11 cellular contexts compared by ENCODE assay signal in the genomic region with DNA sequence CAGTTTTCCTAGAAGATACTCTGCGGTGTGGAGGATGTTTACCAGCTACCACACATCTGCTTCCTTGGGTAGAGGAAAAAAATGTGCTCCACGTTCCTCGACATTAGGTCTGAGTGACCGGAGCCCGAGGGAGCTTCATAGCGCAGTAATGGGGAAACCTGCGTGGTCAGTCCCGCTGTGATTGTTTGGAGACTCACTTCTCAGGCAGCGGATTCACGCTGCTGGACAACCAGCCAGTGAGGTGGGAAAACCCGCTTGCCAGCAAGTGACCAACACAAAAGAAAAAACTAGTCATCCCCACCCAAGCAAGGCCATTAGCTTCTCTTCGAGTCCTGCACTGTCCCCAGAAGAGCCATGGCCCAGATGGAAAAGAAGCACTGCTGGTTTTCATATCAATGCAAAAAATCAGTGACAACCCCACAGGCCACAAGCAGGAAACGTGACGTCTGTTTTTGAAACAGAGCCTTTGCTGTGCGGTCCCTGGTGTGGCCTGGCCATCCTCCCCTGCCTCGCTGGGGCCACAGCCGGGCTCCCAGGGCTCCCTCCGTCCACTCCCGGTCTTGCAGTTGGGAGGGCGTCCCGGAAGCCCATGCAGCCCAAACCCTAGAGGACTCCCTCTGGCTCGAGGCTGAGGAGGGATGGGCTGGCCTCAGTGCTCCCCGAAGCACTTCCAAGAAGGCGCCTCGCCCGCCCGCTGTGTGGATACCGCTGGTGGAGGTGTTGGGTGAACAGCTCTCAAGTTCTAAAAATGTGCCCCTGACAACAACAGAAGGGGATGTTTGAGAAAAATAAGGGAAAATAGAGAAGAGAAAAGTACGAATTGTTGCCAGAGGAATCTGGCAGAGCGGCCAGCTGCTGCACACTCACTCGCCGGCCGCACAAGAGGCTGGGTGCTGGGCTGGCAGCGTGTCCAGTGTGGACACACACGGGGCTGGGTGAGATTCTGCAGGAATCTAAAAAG.
DNase-seq lines count a peak whose midpoint lies in the region; ATAC-seq and TF ChIP-seq lines count a peak whose summit lies in the region.
"Had no signal": no experiment of that assay in that cellular context is flagged by ENCODE, and none has a peak within 500 bp of the region (broad histone marks: within the 10 kb centered on the region; RNA-seq: fewer than 3 reads in every experiment).

No MANE protein-coding gene starts in this region.

- H3K79me2 ChIP-seq in mammary epithelial cell (ENCODE audit: insufficient read depth, low read length), result peaks cover 100% of the 10 kb centered on the region

- intact Hi-C loops in breast epithelium (cut with DNase I; ENCODE audit: low total_unique reads), result no loop called here
- intact Hi-C loops in mammary epithelial cell (cut with micrococcal nuclease), result no loop called here
- intact Hi-C loops in left cardiac atrium (cut with DNase I), result no loop called here
- intact Hi-C loops in prostate gland (cut with DNase I), result no loop called here
- intact Hi-C loops in vagina (cut with DNase I), result no loop called here

- WGBS in mammary epithelial cell (ENCODE audit: low coverage, missing lambda C conversion rate), result 91% methylated on average over 26 of the region's 35 CpGs
- 70% methylated on average over 35 of the region's 35 CpGs for WGBS in prostate gland

- H3K36me3 ChIP-seq in breast epithelium (no peaks in the 10 kb centered on the region), mammary epithelial cell (ENCODE audit: insufficient read depth, low read length) (peaks cover 9% of the 10 kb centered on the region), prostate gland (no peaks in the 10 kb centered on the region), vagina (no peaks in the 10 kb centered on the region)

- DNase-seq in breast epithelium (ENCODE audit: low spot score in 2 of 2), result no peak
- DNase-seq in mammary epithelial cell, result no peak
- DNase-seq in left cardiac atrium, result no peak
- no peak for DNase-seq in prostate gland (ENCODE audit: low spot score)
- DNase-seq in vagina (ENCODE audit: extremely low spot score in 2 of 2), result no peak
- DNase-seq in dedifferentiated amniotic fluid mesenchymal stem cell (ENCODE audit: extremely low spot score), result no peak
- DNase-seq: activated T-cell treated with anti-CD3 and anti-CD28 coated beads, Interleukin-2, amount 50 U/mL, for 4 hours; GF-D8; H7 had no signal

- no peak overlapping the region for H3K4me2 ChIP-seq in mammary epithelial cell (ENCODE audit: insufficient read depth, low read depth, low read length)

- H3K4me1 ChIP-seq in breast epithelium (peaks cover 20 to 32% of the 10 kb centered on the region in 2 donors), mammary epithelial cell (ENCODE audit: insufficient read depth, low read length) (no peaks in the 10 kb centered on the region), prostate gland (replicated peaks) (peaks cover 25% of the 10 kb centered on the region), vagina (peaks cover 72% of the 10 kb centered on the region)

- CTCF ChIA-PET in mammary epithelial cell (lab: Charles Lee; ENCODE audit: low non-redundant PET), result no interaction called here

- H2AFZ ChIP-seq in mammary epithelial cell (ENCODE audit: low read depth, low read length), result no peak overlapping the region

- no TSS peak for BruUV-seq in mammary epithelial cell (replicated peaks; lab: Mats Ljungman, UMichigan)

- H4K20me1 ChIP-seq in mammary epithelial cell (ENCODE audit: insufficient read depth, low read length), result no peaks in the 10 kb centered on the region

- dilution Hi-C loops in mammary epithelial cell (cut with HindIII; ENCODE audit: low sequenced_read_pairs), result no loop called here

- no peak for TF ChIP-seq POLR2A in breast epithelium (IDR thresholded peaks at IDR 0.05)
- no peak for TF ChIP-seq POLR2A in prostate gland (IDR thresholded peaks at IDR 0.05)
- TF ChIP-seq POLR2A in vagina (IDR thresholded peaks at IDR 0.05), result no peak

- in situ Hi-C loops in mammary epithelial cell (cut with MboI; ENCODE audit: low sequenced_read_pairs in 2 of 2), result no loop called here

- H3K9ac ChIP-seq in mammary epithelial cell (ENCODE audit: insufficient read depth, low read length), result no peak overlapping the region

- H3K27ac ChIP-seq in breast epithelium (peak overlapping the region; percentile 79 to 87), mammary epithelial cell (ENCODE audit: insufficient read depth, low read depth, low read length) (no peak overlapping the region), prostate gland (peak overlapping the region; percentile 61 to 62), vagina (peak overlapping the region; percentile 70)

- no peak for TF ChIP-seq CTCF in breast epithelium (IDR thresholded peaks at IDR 0.05)
- TF ChIP-seq CTCF in mammary epithelial cell (conservative IDR thresholded peaks at IDR 0.05 in 1 of 2, IDR thresholded peaks at IDR 0.05 in 1 of 2; ENCODE audit: extremely low read depth in 1 of 2, insufficient read depth in 1 of 2, low read depth in 1 of 2, low read length in 2 of 2), result no peak
- TF ChIP-seq CTCF in prostate gland (IDR thresholded peaks at IDR 0.05), result no peak
- no peak for TF ChIP-seq CTCF in vagina (IDR thresholded peaks at IDR 0.05)

- peak; percentile 37 to 57 for ATAC-seq in left cardiac atrium
- ATAC-seq in activated CD4-positive, CD25-positive, alpha-beta regulatory T cell treated with anti-CD3 and anti-CD28 coated beads, Interleukin-2, amount 50 U/mL, for 24 hours, result no peak
- ATAC-seq in GM21723 (IDR thresholded peaks at IDR 0.05; ENCODE audit: unreplicated experiment), result no peak
- ATAC-seq: activated T-cell treated with anti-CD3 and anti-CD28 coated beads, Interleukin-2, amount 50 U/mL, for 4 hours had no signal

- H3K4me3 ChIP-seq in breast epithelium (peak overlapping the region in 1 of 3 donors; percentile 8), mammary epithelial cell (replicated peaks in 1 of 3; ENCODE audit: insufficient read depth in 1 of 3, low read depth in 2 of 3, low read length in 3 of 3) (no peak overlapping the region), prostate gland (no peak overlapping the region), vagina (no peak overlapping the region)

- no peaks in the 10 kb centered on the region for H3K27me3 ChIP-seq in breast epithelium
- H3K27me3 ChIP-seq in mammary epithelial cell (ENCODE audit: insufficient read depth, low read length), result no peaks in the 10 kb centered on the region
- no peaks in the 10 kb centered on the region for H3K27me3 ChIP-seq in prostate gland (replicated peaks; ENCODE audit: insufficient read depth)
- H3K27me3 ChIP-seq in vagina, result no peaks in the 10 kb centered on the region

- no peaks in the 10 kb centered on the region for H3K9me3 ChIP-seq in breast epithelium
- no peaks in the 10 kb centered on the region for H3K9me3 ChIP-seq in mammary epithelial cell (replicated peaks; ENCODE audit: insufficient read depth, low read length)
- no peaks in the 10 kb centered on the region for H3K9me3 ChIP-seq in prostate gland
- H3K9me3 ChIP-seq in vagina, result no peaks in the 10 kb centered on the region

Comparison
In these comparisons a context has a peak if more than half of its experiments do, and no peak if none do; other contexts are left out.
1. ATAC-seq: peak in left cardiac atrium (2 of 2); none in activated CD4-positive, CD25-positive, alpha-beta regulatory T cell treated with anti-CD3 and anti-CD28 coated beads, Interleukin-2, amount 50 U/mL, for 24 hours (0 of 2) and GM21723 (single experiment).